Comparison of ENCODE assay signal across 8 cellular contexts in genomic region chr22:22207845-22208564, GRCh38. TPM values are rescaled to one million over a fixed set of nuclear protein-coding genes. Genes with fewer than 3 reads are reported as not detected.
DNase-seq lines count a peak whose midpoint lies in the region; ATAC-seq and TF ChIP-seq lines count a peak whose summit lies in the region.

No MANE protein-coding gene starts in this region.

- ATAC-seq in GM19438 (IDR thresholded peaks at IDR 0.05; ENCODE audit: low read depth, unreplicated experiment): peak; percentile 68
- peak; percentile 68 for ATAC-seq in HG03520 (IDR thresholded peaks at IDR 0.05; ENCODE audit: unreplicated experiment)
- peak; percentile 78 for ATAC-seq in activated CD8-positive, alpha-beta memory T cell treated with anti-CD3 and anti-CD28 coated beads, Interleukin-2, amount 10 ng/mL, durations not matched to agents 7 days and 5 days

- DNase-seq in COLO829 (ENCODE audit: low spot score) (peak; percentile 84), NOMO-1 treated with DMSO at 0.1 percent for 48 hours (lab: John Stamatoyannopoulos, UW; ENCODE audit: unreplicated experiment) (peak; percentile 78), esophagus squamous epithelium (lab: John Stamatoyannopoulos, UW) (no peak), non-pigmented ciliary epithelial cell (ENCODE audit: low read depth) (peak; percentile 36), thyroid gland (peak; percentile 88 to 89)
- peak; percentile 91 for DNase-seq in activated CD8-positive, alpha-beta memory T cell treated with anti-CD3 and anti-CD28 coated beads, Interleukin-2, amount 10 ng/mL, durations not matched to agents 7 days and 5 days

- H3K27ac ChIP-seq in esophagus squamous epithelium (no peak overlapping the region), thyroid gland (no peak overlapping the region)

- H3K9me3 Mint-ChIP-seq in activated CD8-positive, alpha-beta memory T cell treated with anti-CD3 and anti-CD28 coated beads, Interleukin-2, amount 10 ng/mL, durations not matched to agents 7 days and 5 days (ENCODE audit: low read depth): no peaks in the 10 kb centered on the region

- H3K4me3 ChIP-seq in esophagus squamous epithelium: no peak overlapping the region
- no peak overlapping the region for H3K4me3 ChIP-seq in thyroid gland (replicated peaks in 1 of 3)

- peaks cover 43% of the 10 kb centered on the region for H3K4me1 Mint-ChIP-seq in activated CD8-positive, alpha-beta memory T cell treated with anti-CD3 and anti-CD28 coated beads, Interleukin-2, amount 10 ng/mL, durations not matched to agents 7 days and 5 days

- H3K36me3 ChIP-seq in esophagus squamous epithelium (no peaks in the 10 kb centered on the region), thyroid gland (no peaks in the 10 kb centered on the region)

- H3K27me3 ChIP-seq in esophagus squamous epithelium: peaks cover 0 to 66% (median 0%) of the 10 kb centered on the region in 4 donors
- no peaks in the 10 kb centered on the region for H3K27me3 ChIP-seq in thyroid gland

- H3K36me3 Mint-ChIP-seq in activated CD8-positive, alpha-beta memory T cell treated with anti-CD3 and anti-CD28 coated beads, Interleukin-2, amount 10 ng/mL, durations not matched to agents 7 days and 5 days: no peaks in the 10 kb centered on the region

- peaks cover 0 to 14% (median 0%) of the 10 kb centered on the region in 3 donors for H3K4me1 ChIP-seq in esophagus squamous epithelium
- peaks cover 4 to 5% of the 10 kb centered on the region in 2 donors for H3K4me1 ChIP-seq in thyroid gland

- WGBS in esophagus squamous epithelium, 2 donors: 14% methylated on average over 5 of the region's 6 CpGs
- 22 to 25% methylated on average over 6 of the region's 6 CpGs for WGBS in thyroid gland, 2 donors

- peak overlapping the region; percentile 83 for H3K27ac Mint-ChIP-seq in activated CD8-positive, alpha-beta memory T cell treated with anti-CD3 and anti-CD28 coated beads, Interleukin-2, amount 10 ng/mL, durations not matched to agents 7 days and 5 days

- peak; percentile 41 to 75 (median 58) for TF ChIP-seq CTCF in esophagus squamous epithelium (IDR thresholded peaks at IDR 0.05)
- peak; percentile 49 to 83 (median 60) for TF ChIP-seq CTCF in thyroid gland (IDR thresholded peaks at IDR 0.05)

- intact Hi-C loops in esophagus squamous epithelium (cut with DNase I) (no loop called here), thyroid gland (cut with DNase I) (no loop called here)

- TF ChIP-seq POLR2A in esophagus squamous epithelium (IDR thresholded peaks at IDR 0.05) (no peak), thyroid gland (IDR thresholded peaks at IDR 0.05) (no peak)

- peaks cover 2% of the 10 kb centered on the region for H3K27me3 Mint-ChIP-seq in activated CD8-positive, alpha-beta memory T cell treated with anti-CD3 and anti-CD28 coated beads, Interleukin-2, amount 10 ng/mL, durations not matched to agents 7 days and 5 days

- H3K9me3 ChIP-seq in esophagus squamous epithelium (no peaks in the 10 kb centered on the region), thyroid gland (no peaks in the 10 kb centered on the region)

- CTCF ChIA-PET in activated CD8-positive, alpha-beta memory T cell treated with anti-CD3 and anti-CD28 coated beads, Interleukin-2, amount 10 ng/mL, durations not matched to agents 7 days and 5 days (lab: Charles Lee): interaction anchor here (0.6 to 12.4 kb wide), 24 partner anchors 8 to 637 kb away, joined by 3 to 212 read pairs (median 4); partner anchors contain the start of gene ZNF280B

- H3K4me3 Mint-ChIP-seq in activated CD8-positive, alpha-beta memory T cell treated with anti-CD3 and anti-CD28 coated beads, Interleukin-2, amount 10 ng/mL, durations not matched to agents 7 days and 5 days: peak overlapping the region; percentile 19

RNA-seq across cellular contexts. Expression of gene VPREB1, which starts 36.6 kb away (rescaled TPM):
- total RNA-seq in activated CD8-positive, alpha-beta memory T cell treated with anti-CD3 and anti-CD28 coated beads, Interleukin-2, amount 10 ng/mL, durations not matched to agents 7 days and 5 days: not detected
- total RNA-seq in esophagus squamous epithelium (not detected), thyroid gland (not detected)
